17 cellular contexts compared by ENCODE assay signal in the genomic region with DNA sequence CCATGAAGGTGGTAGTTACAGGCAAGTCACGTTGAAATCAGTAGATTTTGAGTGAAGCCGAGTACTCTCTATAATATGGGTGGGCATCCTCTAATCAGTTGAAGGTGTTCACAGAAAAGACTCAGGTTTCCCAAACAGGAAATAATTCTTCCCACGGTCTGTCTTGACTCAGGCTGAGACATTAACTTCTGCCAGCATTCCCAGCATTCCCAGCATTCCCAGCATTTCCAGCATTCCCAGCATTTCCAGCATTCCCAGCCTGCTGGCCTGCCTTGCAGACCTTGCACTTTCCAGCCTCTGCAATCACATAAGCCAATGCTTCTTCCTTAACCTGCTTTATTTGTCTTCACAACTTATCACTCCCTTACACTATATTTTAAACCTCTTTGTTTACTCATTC.
A peak's percentile ranks its signal among the peaks of the same experiment; 100 is the strongest.
DNase-seq lines count a peak whose midpoint lies in the region; ATAC-seq, FAIRE-seq and TF ChIP-seq lines count a peak whose summit lies in the region.
"Had no signal": no experiment of that assay in that cellular context is flagged by ENCODE, and none has a peak within 500 bp of the region (broad histone marks: within the 10 kb centered on the region; RNA-seq: fewer than 3 reads in every experiment).

No MANE protein-coding gene starts in this region.

- H4K20me1 ChIP-seq in K562 (replicated peaks; ENCODE audit: control insufficient read depth, insufficient read depth, low read length) = no peaks in the 10 kb centered on the region
- no peaks in the 10 kb centered on the region for H4K20me1 ChIP-seq in mammary epithelial cell (ENCODE audit: insufficient read depth, low read length)

- in situ Hi-C loops in K562 (cut with MboI) (no loop called here), mammary epithelial cell (cut with MboI; ENCODE audit: low sequenced_read_pairs in 2 of 2) (no loop called here)

- H3K9me1 ChIP-seq in K562 (ENCODE audit: control insufficient read depth, insufficient read depth, low read length) = no peaks in the 10 kb centered on the region

- H3K4me3 ChIP-seq in AG04450 (ENCODE audit: low read depth, low read length) (no peak overlapping the region), K562 (no peak overlapping the region), mammary epithelial cell (replicated peaks in 1 of 3; ENCODE audit: insufficient read depth in 1 of 3, low read depth in 2 of 3, low read length in 3 of 3) (no peak overlapping the region), lower lobe of right lung (no peak overlapping the region)
- H3K4me3 ChIP-seq: lung had no signal

- H3K27ac ChIP-seq in AG04450 (ENCODE audit: low read depth, low read length) = no peak overlapping the region
- H3K27ac ChIP-seq in K562 (ENCODE audit: extremely low read depth, low read depth, low read length) = no peak overlapping the region
- no peak overlapping the region for H3K27ac ChIP-seq in mammary epithelial cell (ENCODE audit: insufficient read depth, low read depth, low read length)
- H3K27ac ChIP-seq in lower lobe of right lung = no peak overlapping the region
- H3K27ac ChIP-seq: neutrophil had no signal

- no peak for TF ChIP-seq CTCF in AG04450 (IDR thresholded peaks at IDR 0.05; ENCODE audit: low read depth, low read length)
- no peak for TF ChIP-seq CTCF in K562 (IDR thresholded peaks at IDR 0.05 in 2 of 3, conservative IDR thresholded peaks at IDR 0.05 in 1 of 3; ENCODE audit: insufficient read depth in 2 of 3, low read depth in 1 of 3, low read length in 3 of 3)
- TF ChIP-seq CTCF in mammary epithelial cell (conservative IDR thresholded peaks at IDR 0.05 in 1 of 2, IDR thresholded peaks at IDR 0.05 in 1 of 2; ENCODE audit: extremely low read depth in 1 of 2, insufficient read depth in 1 of 2, low read depth in 1 of 2, low read length in 2 of 2) = no peak
- TF ChIP-seq CTCF in lower lobe of right lung (IDR thresholded peaks at IDR 0.05) = no peak

- H3K4me2 ChIP-seq in K562 (ENCODE audit: insufficient read depth, low read length) (no peak overlapping the region), mammary epithelial cell (ENCODE audit: insufficient read depth, low read depth, low read length) (no peak overlapping the region)

- POLR2A ChIA-PET in AG04450 (lab: Yijun Ruan, JAX) (no interaction called here), K562 (lab: Yijun Ruan, JAX) (no interaction called here)

- 0% methylated on average over 3 of the region's 3 CpGs for WGBS in K562 (ENCODE audit: insufficient coverage, low coverage, missing lambda C conversion rate)
- WGBS in mammary epithelial cell (ENCODE audit: low coverage, missing lambda C conversion rate) = 41% methylated on average over 3 of the region's 3 CpGs

- H3K36me3 ChIP-seq in K562 (ENCODE audit: control insufficient read depth, insufficient read depth, low read length) (no peaks in the 10 kb centered on the region), mammary epithelial cell (ENCODE audit: insufficient read depth, low read length) (no peaks in the 10 kb centered on the region), lower lobe of right lung (no peaks in the 10 kb centered on the region)
- H3K36me3 ChIP-seq: neutrophil had no signal

- H3K9ac ChIP-seq in K562 (ENCODE audit: insufficient read depth in 1 of 2, low read depth in 2 of 2, low read length in 2 of 2) (no peak overlapping the region), mammary epithelial cell (ENCODE audit: insufficient read depth, low read length) (no peak overlapping the region)

- ATAC-seq in K562 (no peak), lower lobe of right lung (no peak)

- H3K9me3 ChIP-seq in AG04450 (ENCODE audit: control insufficient read depth, insufficient read depth, low read length) (no peaks in the 10 kb centered on the region; the same call in 1 of the 2 replicates), K562 (replicated peaks; ENCODE audit: control insufficient read depth, insufficient read depth, low read depth, low read length) (no peaks in the 10 kb centered on the region), mammary epithelial cell (replicated peaks; ENCODE audit: insufficient read depth, low read length) (peaks cover 12% of the 10 kb centered on the region), lower lobe of right lung (no peaks in the 10 kb centered on the region)
- H3K9me3 ChIP-seq: neutrophil had no signal

- FAIRE-seq in K562 (lab: Jason Lieb, UNC) = no peak
- FAIRE-seq: endometrium, small intestine had no signal

- H3K79me2 ChIP-seq in K562 (ENCODE audit: control insufficient read depth, insufficient read depth, low read length) = no peaks in the 10 kb centered on the region
- no peaks in the 10 kb centered on the region for H3K79me2 ChIP-seq in mammary epithelial cell (ENCODE audit: insufficient read depth, low read length)

- H3K4me1 ChIP-seq in K562 (replicated peaks in 1 of 2; ENCODE audit: control insufficient read depth in 2 of 2, insufficient read depth in 2 of 2, low read length in 2 of 2) (no peaks in the 10 kb centered on the region), mammary epithelial cell (ENCODE audit: insufficient read depth, low read length) (no peaks in the 10 kb centered on the region), lower lobe of right lung (no peaks in the 10 kb centered on the region)

- dilution Hi-C loops in mammary epithelial cell (cut with HindIII; ENCODE audit: low sequenced_read_pairs) = no loop called here

- H3K27me3 ChIP-seq in AG04450 (ENCODE audit: control insufficient read depth, insufficient read depth, low read length) = no peaks in the 10 kb centered on the region
- no peaks in the 10 kb centered on the region for H3K27me3 ChIP-seq in K562 (ENCODE audit: control insufficient read depth in 2 of 2, insufficient read depth in 2 of 2, low read length in 2 of 2)
- no peaks in the 10 kb centered on the region for H3K27me3 ChIP-seq in mammary epithelial cell (ENCODE audit: insufficient read depth, low read length)
- H3K27me3 ChIP-seq in lower lobe of right lung (ENCODE audit: low read depth) = no peaks in the 10 kb centered on the region
- H3K27me3 ChIP-seq: neutrophil had no signal

- CTCF ChIA-PET in AG04450 (lab: Charles Lee) = no interaction called here
- CTCF ChIA-PET in K562 (lab: Yijun Ruan, JAX; ENCODE audit: low intra/inter-chr PET ratio) = no interaction called here
- CTCF ChIA-PET in mammary epithelial cell (lab: Charles Lee; ENCODE audit: low non-redundant PET) = no interaction called here

- BruUV-seq in K562 (replicated peaks; lab: Mats Ljungman, UMichigan) (no TSS peak), mammary epithelial cell (replicated peaks; lab: Mats Ljungman, UMichigan) (no TSS peak)

- intact Hi-C loops in K562 (cut with micrococcal nuclease) = no loop called here
- intact Hi-C loops in mammary epithelial cell (cut with micrococcal nuclease) = no loop called here
- intact Hi-C loops in lower lobe of right lung (cut with DNase I) = no loop called here

- DNase-seq in AG04450 (ENCODE audit: low read depth, low spot score) = peak; percentile 29
- DNase-seq in HK-2 (ENCODE audit: unreplicated experiment) = peak; percentile 47
- DNase-seq in K562 (ENCODE audit: extremely low read depth in 1 of 4, low spot score in 3 of 4) = no peak
- peak; percentile 79 for DNase-seq in islet precursor cell
- DNase-seq in mammary epithelial cell = no peak
- DNase-seq in lower lobe of right lung = no peak
- no peak for DNase-seq in NCI-H1436 treated with DMSO at 0.1 percent for 48 hours (lab: John Stamatoyannopoulos, UW)
- DNase-seq in SIG-M5 treated with dmso at 0.1 percent for 504 hours (lab: John Stamatoyannopoulos, UW; ENCODE audit: unreplicated experiment) = no peak
- DNase-seq: activated naive CD4-positive, alpha-beta T cell; DMS 273 treated with DMSO at 0.1 percent for 48 hours; HFFc6; NCI-H1105 treated with DMSO at 0.1 percent for 48 hours; NCI-H226; small intestine had no signal

- no peak for TF ChIP-seq RAD21 in K562 (CRISPR knock-in tag; conservative IDR thresholded peaks at IDR 0.05 in 1 of 2, IDR thresholded peaks at IDR 0.05 in 1 of 2)

- TF ChIP-seq EP300 in K562 (IDR thresholded peaks at IDR 0.05; ENCODE audit: low read length) = no peak

- no peak for TF ChIP-seq POLR2A in K562 (conservative IDR thresholded peaks at IDR 0.05)

- no peak overlapping the region for H2AFZ ChIP-seq in K562 (ENCODE audit: low read depth, low read length)
- H2AFZ ChIP-seq in mammary epithelial cell (ENCODE audit: low read depth, low read length) = no peak overlapping the region

TF ChIP-seq in K562, 482 proteins besides CTCF, POLR2A, EP300 and RAD21:
- TF ChIP-seq WHSC1 (IDR thresholded peaks at IDR 0.05; ENCODE audit: low read length) (no peak), HMG20A (CRISPR knock-in tag; conservative IDR thresholded peaks at IDR 0.05) (no peak), NCOA1 (IDR thresholded peaks at IDR 0.05; ENCODE audit: low read depth) (no peak), ZZZ3 (IDR thresholded peaks at IDR 0.05) (no peak), ZNF134 (CRISPR knock-in tag; conservative IDR thresholded peaks at IDR 0.05) (peak; percentile 70), THAP12 (CRISPR knock-in tag; IDR thresholded peaks at IDR 0.05) (no peak), SAFB2 (IDR thresholded peaks at IDR 0.05; ENCODE audit: borderline replicate concordance, low read depth, low read length, severe bottlenecking) (no peak), TAF9B (IDR thresholded peaks at IDR 0.05; ENCODE audit: partially characterized antibody) (no peak)

Comparison
In these comparisons a context has a peak if more than half of its experiments do, and no peak if none do; other contexts are left out.
1. DNase-seq: peak in AG04450 (single experiment), HK-2 (single experiment) and islet precursor cell (single experiment); none in K562 (0 of 4), mammary epithelial cell (single experiment), lower lobe of right lung (single experiment), NCI-H1436 treated with DMSO at 0.1 percent for 48 hours (single experiment) and SIG-M5 treated with dmso at 0.1 percent for 504 hours (single experiment).